In genomic region chr10:77683088-77683432, GRCh38 we compare ENCODE assay signal across 8 cellular contexts. TPM values are rescaled to one million over a fixed set of nuclear protein-coding genes. Genes with fewer than 3 reads are reported as not detected.
DNase-seq lines count a peak whose midpoint lies in the region; ATAC-seq, FAIRE-seq and TF ChIP-seq lines count a peak whose summit lies in the region.
"Not testable (repeated sequence)": the region's sequence is repeated elsewhere in the genome, so short reads cannot be mapped to it uniquely, and the experiment has no call there.
"Had no signal": no experiment of that assay in that cellular context is flagged by ENCODE, and none has a peak within 500 bp of the region (broad histone marks: within the 10 kb centered on the region; RNA-seq: fewer than 3 reads in every experiment).

No MANE protein-coding gene starts in this region.

- not testable (repeated sequence) for H3K9me2 ChIP-seq in MM.1S (replicated peaks; ENCODE audit: insufficient read depth, low read length)

- H3K27ac ChIP-seq in MM.1S (ENCODE audit: low read length) (peak overlapping the region; percentile 64), body of pancreas (peak overlapping the region in 3 of 4 donors; percentile 60 to 74 (median 62)), pancreas (peak overlapping the region in 3 of 4 donors; percentile 5 to 85 (median 82))

- H3K27me3 ChIP-seq in GM06990 (replicated peaks; ENCODE audit: control insufficient read depth, insufficient read depth, low read length); MM.1S (replicated peaks; ENCODE audit: insufficient read depth, low read length); body of pancreas; pancreas: not testable (repeated sequence)

- TF ChIP-seq CTCF in GM06990 (IDR thresholded peaks at IDR 0.05; ENCODE audit: insufficient read depth, low read length, poor library complexity, severe bottlenecking); MM.1S (IDR thresholded peaks at IDR 0.05; ENCODE audit: low read length); body of pancreas (IDR thresholded peaks at IDR 0.05); pancreas (IDR thresholded peaks at IDR 0.05): not testable (repeated sequence)

- ATAC-seq in GM19395 (IDR thresholded peaks at IDR 0.05; ENCODE audit: unreplicated experiment) (peak; percentile 48), body of pancreas (peak; percentile 49), pancreas (peak; percentile 56 to 61 (median 59))

- peak; percentile 40 for DNase-seq in GM06990 (ENCODE audit: extremely low read depth, insufficient read length)
- not testable (repeated sequence) for DNase-seq in GM18507 (ENCODE audit: extremely low spot score, insufficient read length, low read depth)
- peak; percentile 46 for DNase-seq in MM.1S
- DNase-seq in body of pancreas = peak; percentile 52 to 67 (median 63)
- DNase-seq in kidney tubule cell (ENCODE audit: low spot score) = peak; percentile 66
- peak in 4 of 6 donors; percentile 46 to 53 (median 50) for DNase-seq in pancreas

- H3K9me3 ChIP-seq in MM.1S (replicated peaks; ENCODE audit: insufficient read depth, low read length); body of pancreas; pancreas: not testable (repeated sequence)

- H4K20me1 ChIP-seq in MM.1S (ENCODE audit: insufficient read depth, low read length) = not testable (repeated sequence)

- FAIRE-seq in GM18507 (lab: Jason Lieb, UNC) = peak; percentile 88
- FAIRE-seq in pancreas (lab: Jason Lieb, UNC) = not testable (repeated sequence)

- not testable (repeated sequence) for TF ChIP-seq POLR2A in body of pancreas (IDR thresholded peaks at IDR 0.05)

- H3F3A ChIP-seq in MM.1S (ENCODE audit: insufficient read depth, low read length) = not testable (repeated sequence)

- H3K4me1 ChIP-seq in MM.1S (ENCODE audit: low read length) (peaks cover 15% of the 10 kb centered on the region), body of pancreas (peaks cover 25% of the 10 kb centered on the region), pancreas (peaks cover 8 to 17% (median 16%) of the 10 kb centered on the region in 3 donors)

- peak overlapping the region; percentile 34 for H3K4me2 ChIP-seq in MM.1S (ENCODE audit: low read depth, low read length)

- H3K36me3 ChIP-seq in GM06990 (ENCODE audit: control insufficient read depth, insufficient read depth, low read length); MM.1S (replicated peaks; ENCODE audit: insufficient read depth, low read length); body of pancreas (replicated peaks in 1 of 2; ENCODE audit: insufficient read depth in 1 of 2, low read depth in 2 of 2); pancreas: not testable (repeated sequence)

- not testable (repeated sequence) for H3K79me2 ChIP-seq in MM.1S (ENCODE audit: low read length)

- peak overlapping the region; percentile 34; the same call in 1 of the 2 replicates for H2AFZ ChIP-seq in MM.1S (ENCODE audit: low read length)

- H3K9ac ChIP-seq in MM.1S (ENCODE audit: low read length) = peak overlapping the region; percentile 18; the same call in 1 of the 2 replicates

- WGBS in body of pancreas, 2 donors = 33 to 35% methylated on average over 8 of the region's 8 CpGs
- 32 to 40% methylated on average over 8 of the region's 8 CpGs for WGBS in pancreas, 2 donors

- H3K4me3 ChIP-seq in GM06990 (replicated peaks; ENCODE audit: low read depth, low read length); MM.1S (ENCODE audit: low read length); body of pancreas; pancreas: not testable (repeated sequence)

- intact Hi-C loops in body of pancreas (cut with DNase I); pancreas (cut with DNase I): not testable (repeated sequence)

RNA-seq across cellular contexts. Expression of gene KCNMA1, which starts 45.5 kb away (rescaled TPM):
- total RNA-seq in body of pancreas (1 to 10 TPM; 5.9 to 9.3 TPM), pancreas (10 to 100 TPM in 1 of 6 donors, 1 to 10 TPM in 5; 3.5 to 16.1 (median 7.4) TPM)
- polyA plus RNA-seq in pancreas = 10 to 100 TPM in 1 of 2 donors, 1 to 10 TPM in 1; 9.6 to 19.4 TPM
- total RNA-seq: CD8-positive, alpha-beta T cell had no signal
